In genomic region chr14:91229005-91229382, GRCh38 we compare ENCODE assay signal across 16 cellular contexts. TPM values are rescaled to one million over a fixed set of nuclear protein-coding genes. Genes with fewer than 3 reads are reported as not detected.
DNase-seq lines count a peak whose midpoint lies in the region; ATAC-seq, FAIRE-seq and TF ChIP-seq lines count a peak whose summit lies in the region.
"Had no signal": no experiment of that assay in that cellular context is flagged by ENCODE, and none has a peak within 500 bp of the region (broad histone marks: within the 10 kb centered on the region; RNA-seq: fewer than 3 reads in every experiment).

No MANE protein-coding gene starts in this region.

- H2BK12ac ChIP-seq in H1 (ENCODE audit: low read depth, low read length), result peak overlapping the region; percentile 11; the same call in 1 of the 2 replicates

- H2BK20ac ChIP-seq in H1 (ENCODE audit: low read length), result peak overlapping the region; percentile 32; the same call in 1 of the 2 replicates

- H3K4me3 ChIP-seq in Peyer's patch (no peak overlapping the region), H1 (ENCODE audit: extremely low read depth in 1 of 4, insufficient read depth in 2 of 4, low read depth in 3 of 4, low read length in 4 of 4) (no peak overlapping the region), uterus (no peak overlapping the region)

- TF ChIP-seq RAD21 in H1 (IDR thresholded peaks at IDR 0.05 in 1 of 2, conservative IDR thresholded peaks at IDR 0.05 in 1 of 2; ENCODE audit: low read depth in 2 of 2, low read length in 2 of 2), result no peak

- no peaks in the 10 kb centered on the region for H3K27me3 Mint-ChIP-seq in activated naive CD4-positive, alpha-beta T cell treated with anti-CD3 and anti-CD28 coated beads for 36 hours (ENCODE audit: low read depth)
- no peaks in the 10 kb centered on the region for H3K27me3 Mint-ChIP-seq in stimulated activated naive CD8-positive, alpha-beta T cell treated with anti-CD3 and anti-CD28 coated beads, Interleukin-15, amount 100 ng/mL, for 72 hours
- H3K27me3 Mint-ChIP-seq: progenitor cell of endocrine pancreas, type B pancreatic cell had no signal

- H3K4me3 Mint-ChIP-seq in activated naive CD4-positive, alpha-beta T cell treated with anti-CD3 and anti-CD28 coated beads for 36 hours, result peak overlapping the region; percentile 10
- H3K4me3 Mint-ChIP-seq in stimulated activated naive CD8-positive, alpha-beta T cell treated with anti-CD3 and anti-CD28 coated beads, Interleukin-15, amount 100 ng/mL, for 72 hours, result peak overlapping the region; percentile 78
- H3K4me3 Mint-ChIP-seq: mesothelial cell of epicardium, type B pancreatic cell had no signal

- H4K20me1 ChIP-seq in H1 (replicated peaks in 1 of 2; ENCODE audit: control insufficient read depth in 1 of 2, insufficient read depth in 2 of 2, low read length in 2 of 2), result no peaks in the 10 kb centered on the region

- H3K4me1 ChIP-seq in Peyer's patch (peaks cover 0 to 30% (median 21%) of the 10 kb centered on the region in 4 donors), H1 (replicated peaks in 1 of 4; ENCODE audit: control insufficient read depth in 3 of 4, insufficient read depth in 4 of 4, low read length in 3 of 4) (peaks cover 0 to 10% (median 6%) of the 10 kb centered on the region in 4 experiments; a peak in 6 of 7 replicates), uterus (no peaks in the 10 kb centered on the region)

- peaks cover 83% of the 10 kb centered on the region for H3K4me1 Mint-ChIP-seq in activated naive CD4-positive, alpha-beta T cell treated with anti-CD3 and anti-CD28 coated beads for 36 hours (ENCODE audit: low read depth)
- peaks cover 92% of the 10 kb centered on the region for H3K4me1 Mint-ChIP-seq in stimulated activated naive CD8-positive, alpha-beta T cell treated with anti-CD3 and anti-CD28 coated beads, Interleukin-15, amount 100 ng/mL, for 72 hours
- H3K4me1 Mint-ChIP-seq: mesothelial cell of epicardium had no signal

- H3K23ac ChIP-seq in H1 (ENCODE audit: insufficient read length), result no peak overlapping the region

- H3K36me3 ChIP-seq in Peyer's patch (peaks cover 0 to 33% (median 0%) of the 10 kb centered on the region in 3 donors), H1 (ENCODE audit: control insufficient read depth in 2 of 4, insufficient read depth in 4 of 4, low read length in 3 of 4) (no peaks in the 10 kb centered on the region), uterus (no peaks in the 10 kb centered on the region)
- H3K36me3 ChIP-seq: WERI-Rb-1 had no signal

- POLR2A ChIA-PET in H1 (lab: Charles Lee; ENCODE audit: partially characterized antibody), result interaction anchor here (1.1 to 2.2 kb wide), 4 partner anchors 8 to 14 kb away, joined by 3 to 5 read pairs (median 4); no protein-coding TSS in a partner anchor

- CTCF ChIA-PET in activated naive CD4-positive, alpha-beta T cell treated with anti-CD3 and anti-CD28 coated beads for 36 hours (lab: Charles Lee), result interaction anchor here (0.6 to 4.6 kb wide), 5 partner anchors 14 to 55 kb away, joined by 3 to 81 read pairs (median 4); partner anchors contain the start of gene GPR68
- CTCF ChIA-PET in H1 (lab: Charles Lee; ENCODE audit: partially characterized antibody), result interaction anchor here (1.1 to 2.6 kb wide), 5 partner anchors 10 to 469 kb away, joined by 3 to 6 read pairs (median 4); no protein-coding TSS in a partner anchor

- no peaks in the 10 kb centered on the region for H3K23me2 ChIP-seq in H1 (ENCODE audit: low read depth, low read length)

- peak overlapping the region; percentile 99 for H3K27ac Mint-ChIP-seq in activated naive CD4-positive, alpha-beta T cell treated with anti-CD3 and anti-CD28 coated beads for 36 hours
- peak overlapping the region; percentile 97 to 98 for H3K27ac Mint-ChIP-seq in stimulated activated naive CD8-positive, alpha-beta T cell treated with anti-CD3 and anti-CD28 coated beads, Interleukin-15, amount 100 ng/mL, for 72 hours
- H3K27ac Mint-ChIP-seq: mesothelial cell of epicardium, progenitor cell of endocrine pancreas, type B pancreatic cell had no signal

- H3K36me3 Mint-ChIP-seq in activated naive CD4-positive, alpha-beta T cell treated with anti-CD3 and anti-CD28 coated beads for 36 hours (ENCODE audit: low read depth), result peaks cover 39% of the 10 kb centered on the region

- no peak overlapping the region for H2BK120ac ChIP-seq in H1 (replicated peaks; ENCODE audit: low read depth, low read length)

- H3K14ac ChIP-seq in H1 (ENCODE audit: insufficient read length), result no peak overlapping the region

- H3K79me1 ChIP-seq in H1 (ENCODE audit: low read depth, low read length), result no peaks in the 10 kb centered on the region

- H3K9me3 ChIP-seq in Peyer's patch (no peaks in the 10 kb centered on the region), H1 (ENCODE audit: insufficient read depth in 2 of 2, low read depth in 1 of 2, low read length in 1 of 2) (peaks cover 0 to 7% of the 10 kb centered on the region in 2 experiments; a peak in 2 of 4 replicates), uterus (peaks cover 0 to 3% of the 10 kb centered on the region in 2 donors)

- H4K5ac ChIP-seq in H1 (ENCODE audit: insufficient read length, low read depth, low read length), result no peak overlapping the region

- H2AFZ ChIP-seq in H1 (ENCODE audit: low read length), result no peak overlapping the region

- no peak overlapping the region for H2BK15ac ChIP-seq in H1 (ENCODE audit: low read length)

- no peak for FAIRE-seq in H1 (lab: Jason Lieb, UNC)

- no peaks in the 10 kb centered on the region for H3K79me2 ChIP-seq in H1 (ENCODE audit: control insufficient read depth in 1 of 2, insufficient read depth in 2 of 2, low read length in 2 of 2)

- peak overlapping the region; percentile 32; the same call in 1 of the 2 replicates for H2BK5ac ChIP-seq in H1 (ENCODE audit: low read depth, low read length)

- no peak overlapping the region for H2AK5ac ChIP-seq in H1 (ENCODE audit: low read depth, low read length)

- 0 out of 2 replicates have a peak overlapping the region, but pooled peaks have one; percentile 52 for H3K18ac ChIP-seq in H1 (ENCODE audit: extremely low read depth, low read length)

- ATAC-seq in stimulated activated naive CD8-positive, alpha-beta T cell treated with anti-CD3 and anti-CD28 coated beads, Interleukin-15, amount 100 ng/mL, for 72 hours, result no peak
- no peak for ATAC-seq in GM19397 (IDR thresholded peaks at IDR 0.05; ENCODE audit: unreplicated experiment)

- no peak for TF ChIP-seq CTCF in Peyer's patch (IDR thresholded peaks at IDR 0.05)
- TF ChIP-seq CTCF in H1 (IDR thresholded peaks at IDR 0.05; ENCODE audit: control extremely low read depth in 1 of 3, insufficient read depth in 1 of 3, low read depth in 1 of 3, low read length in 3 of 3), result no peak
- TF ChIP-seq CTCF in uterus (IDR thresholded peaks at IDR 0.05), result no peak

- no peak overlapping the region for H3K4ac ChIP-seq in H1 (replicated peaks; ENCODE audit: insufficient read length, low read depth, low read length)

- H3K9me3 Mint-ChIP-seq in activated naive CD4-positive, alpha-beta T cell treated with anti-CD3 and anti-CD28 coated beads for 36 hours, result peaks cover 9% of the 10 kb centered on the region
- H3K9me3 Mint-ChIP-seq in stimulated activated naive CD8-positive, alpha-beta T cell treated with anti-CD3 and anti-CD28 coated beads, Interleukin-15, amount 100 ng/mL, for 72 hours, result peaks cover 5 to 8% of the 10 kb centered on the region in 2 donors
- H3K9me3 Mint-ChIP-seq: type B pancreatic cell had no signal

- no peak overlapping the region for H3K56ac ChIP-seq in H1 (replicated peaks; ENCODE audit: insufficient read length, low read depth, low read length)

- H3K27me3 ChIP-seq in Peyer's patch (no peaks in the 10 kb centered on the region), H1 (replicated peaks in 1 of 4; ENCODE audit: control insufficient read depth in 3 of 4, extremely low read depth in 1 of 4, insufficient read depth in 3 of 4, low read length in 3 of 4) (no peaks in the 10 kb centered on the region; a peak in 1 of 7 replicates), uterus (no peaks in the 10 kb centered on the region)

- H3K27ac ChIP-seq in Peyer's patch (peak overlapping the region; percentile 19 to 72 (median 46)), H1 (ENCODE audit: low read depth, low read length) (no peak overlapping the region), uterus (no peak overlapping the region)
- H3K27ac ChIP-seq: WERI-Rb-1 had no signal

- TF ChIP-seq POLR2A in Peyer's patch (IDR thresholded peaks at IDR 0.05) (no peak), H1 (IDR thresholded peaks at IDR 0.05; ENCODE audit: control extremely low read depth in 1 of 2, low read depth in 2 of 2, low read length in 2 of 2) (no peak), uterus (IDR thresholded peaks at IDR 0.05) (no peak)

- H4K8ac ChIP-seq in H1 (ENCODE audit: extremely low read depth, insufficient read depth, low read length), result no peak overlapping the region

- DNase-seq in activated naive CD4-positive, alpha-beta T cell treated with anti-CD3 and anti-CD28 coated beads for 36 hours, result no peak
- DNase-seq in activated naive CD4-positive, alpha-beta T cell treated with Interleukin-2 at 50 U/mL for 16 hours, result no peak
- DNase-seq in Peyer's patch (no peak), H1 (ENCODE audit: low read depth in 1 of 2, low spot score in 2 of 2) (no peak), 8988T (no peak), uterus (no peak)
- no peak for DNase-seq in stimulated activated naive CD8-positive, alpha-beta T cell treated with anti-CD3 and anti-CD28 coated beads, Interleukin-15, amount 100 ng/mL, for 72 hours
- DNase-seq: foreskin melanocyte, GOT3, NCI-H2081 treated with DMSO at 0.1 percent for 48 hours, WERI-Rb-1 had no signal

- peak overlapping the region; percentile 60 for H4K91ac ChIP-seq in H1 (replicated peaks; ENCODE audit: insufficient read length, low read length)

- H3K4me2 ChIP-seq in H1 (ENCODE audit: insufficient read depth in 1 of 2, low read depth in 2 of 2, low read length in 2 of 2), result no peak overlapping the region

- intact Hi-C loops in activated naive CD4-positive, alpha-beta T cell treated with anti-CD3 and anti-CD28 coated beads for 36 hours (cut with micrococcal nuclease), result loop anchor here (2.0 to 5.0 kb wide), 5 partner anchors 33 to 832 kb away; partner anchors contain the start of genes CALM1 and DGLUCY
- intact Hi-C loops in uterus (cut with DNase I; ENCODE audit: low total_unique reads), result no loop called here

- WGBS in H1 (ENCODE audit: extremely low coverage in 1 of 2, insufficient coverage in 1 of 2, insufficient read length in 1 of 2, insufficient replicate concordance in 2 of 2, low coverage in 1 of 2, low lambda C conversion rate in 2 of 2, missing lambda C conversion rate in 1 of 2), 2 experiments, result 82% methylated on average over 1 of the region's 1 CpG; no CpG with 5 or more reads in 1 of the 2 experiments

- no peak for TF ChIP-seq EP300 in H1 (IDR thresholded peaks at IDR 0.05; ENCODE audit: borderline replicate concordance in 1 of 2, low read depth in 2 of 2, low read length in 2 of 2)

- no peak overlapping the region for H3K9ac ChIP-seq in H1 (replicated peaks in 1 of 4; ENCODE audit: extremely low read depth in 1 of 4, low read depth in 3 of 4, low read length in 3 of 4)

RNA-seq across cellular contexts. Expression of gene GPR68, which starts 15.5 kb away (rescaled TPM):
- total RNA-seq in activated naive CD4-positive, alpha-beta T cell treated with anti-CD3 and anti-CD28 coated beads for 36 hours, result 1 to 10 TPM; 1.2 to 1.3 TPM
- total RNA-seq in Peyer's patch (1 to 10 TPM in 2 of 4 donors, not detected in 2; 1.5 to 1.7 TPM), uterus (under 1 TPM in 2 of 4 donors, not detected in 2; 0.48 to 0.98 TPM)
- 0.22 and 0.33 TPM in 2 replicates for total RNA-seq in H1 (2021; fragmentation: NEBNext Ultra II Directional; extraction: Animal tissue kit (Norgen Biotek cat#: 25700))
- polyA plus RNA-seq in H1 (2011; rRNA removed), result 0.76 and 1.1 TPM in 2 replicates
- 0.52 TPM for polyA plus RNA-seq in H1 (2011; cell fraction: cytosol; rRNA removed)
- polyA plus RNA-seq in H1 (2011; cell fraction: nucleus; rRNA removed), result 0.90 TPM
- polyA plus RNA-seq in H1 (2012, experiment 1 of 2), result 0.46 to 0.61 TPM (median 0.56 TPM) in 3 of 4 replicates, not detected in the other
- polyA plus RNA-seq in H1 (2012, experiment 2 of 2), result 0.17 TPM
- 0.20 TPM for polyA plus RNA-seq in H1 (2013, experiment 1 of 2)
- polyA plus RNA-seq in H1 (2013, experiment 2 of 2), result 0.29 TPM
- 0.44 TPM in 2 replicates for polyA minus RNA-seq in H1 (2011; rRNA and poly(A)+ RNA removed)
- polyA minus RNA-seq in H1 (2011; cell fraction: cytosol; rRNA and poly(A)+ RNA removed), result not detected
- polyA minus RNA-seq in H1 (2011; cell fraction: nucleus; rRNA and poly(A)+ RNA removed), result not detected
- total RNA-seq: SK-MEL-5 had no signal

Comparison
In these comparisons a context has a peak if more than half of its experiments do, and no peak if none do; other contexts are left out.
1. H3K27ac ChIP-seq: peak in Peyer's patch (4 of 4); none in H1 (single experiment) and uterus (0 of 2).